Comparison of ENCODE assay signal across 8 cellular contexts in the genomic region with DNA sequence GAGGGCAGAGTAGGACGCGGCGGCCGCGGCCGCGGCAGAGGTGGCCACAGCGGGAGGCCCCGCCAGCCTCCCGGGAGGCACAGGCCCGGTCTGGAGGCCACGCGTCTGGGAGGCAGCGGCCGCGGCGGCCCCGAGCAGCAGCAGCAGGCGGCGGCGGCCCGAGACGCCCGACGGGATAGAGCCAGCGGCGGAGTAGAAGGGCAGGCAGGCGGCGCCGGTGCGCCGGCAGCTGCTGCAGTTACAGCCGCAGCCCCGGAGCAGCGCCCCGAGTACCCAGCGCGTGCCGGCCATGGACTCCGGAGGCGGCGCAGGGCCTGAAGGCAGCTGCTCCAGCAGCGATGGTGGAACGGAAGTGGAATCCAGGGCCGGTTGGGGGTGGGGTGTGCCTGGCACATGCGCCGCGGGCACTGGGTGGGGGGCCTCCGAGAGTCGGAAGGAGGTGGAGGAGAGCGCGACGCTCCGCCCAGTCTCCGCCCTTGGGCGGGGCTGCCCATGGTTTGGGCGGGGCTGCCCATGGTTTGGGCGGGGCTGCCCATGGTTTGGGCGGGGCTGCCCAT. TPM values are rescaled to one million over a fixed set of nuclear protein-coding genes. Genes with fewer than 3 reads are reported as not detected.
DNase-seq lines count a peak whose midpoint lies in the region; ATAC-seq, FAIRE-seq and TF ChIP-seq lines count a peak whose summit lies in the region.

A gene with protein sequence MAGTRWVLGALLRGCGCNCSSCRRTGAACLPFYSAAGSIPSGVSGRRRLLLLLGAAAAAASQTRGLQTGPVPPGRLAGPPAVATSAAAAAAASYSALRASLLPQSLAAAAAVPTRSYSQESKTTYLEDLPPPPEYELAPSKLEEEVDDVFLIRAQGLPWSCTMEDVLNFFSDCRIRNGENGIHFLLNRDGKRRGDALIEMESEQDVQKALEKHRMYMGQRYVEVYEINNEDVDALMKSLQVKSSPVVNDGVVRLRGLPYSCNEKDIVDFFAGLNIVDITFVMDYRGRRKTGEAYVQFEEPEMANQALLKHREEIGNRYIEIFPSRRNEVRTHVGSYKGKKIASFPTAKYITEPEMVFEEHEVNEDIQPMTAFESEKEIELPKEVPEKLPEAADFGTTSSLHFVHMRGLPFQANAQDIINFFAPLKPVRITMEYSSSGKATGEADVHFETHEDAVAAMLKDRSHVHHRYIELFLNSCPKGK (minus strand): TSS at position 354 of the 557 bp plus-strand sequence. CDS start 63 bp downstream, at position 291.

- no peak for TF ChIP-seq EP300 in H1 (IDR thresholded peaks at IDR 0.05; ENCODE audit: borderline replicate concordance in 1 of 2, low read depth in 2 of 2, low read length in 2 of 2)

- H2BK15ac ChIP-seq in H1 (ENCODE audit: low read length) (no peak within 1 kb of the TSS), mesendoderm (replicated peaks; ENCODE audit: low read depth) (no peak within 1 kb of the TSS)

- H3K4me2 ChIP-seq in H1 (ENCODE audit: insufficient read depth in 1 of 2, low read depth in 2 of 2, low read length in 2 of 2) (peak within 1 kb of the TSS; percentile 79 to 82), mesendoderm (ENCODE audit: low read length) (peak within 1 kb of the TSS; percentile 52)

- H3K56ac ChIP-seq in H1 (replicated peaks; ENCODE audit: insufficient read length, low read depth, low read length) (peak within 1 kb of the TSS; percentile 69), mesendoderm (ENCODE audit: low read length) (peak within 1 kb of the TSS; percentile 97)

- TF ChIP-seq POLR2A in H1 (IDR thresholded peaks at IDR 0.05; ENCODE audit: control extremely low read depth in 1 of 2, low read depth in 2 of 2, low read length in 2 of 2): peak; percentile 77 to 91; a peak in 2 of 3 replicates

- H3K18ac ChIP-seq in H1 (ENCODE audit: extremely low read depth, low read length) (peak within 1 kb of the TSS; percentile 95), mesendoderm (ENCODE audit: low read length) (peak within 1 kb of the TSS; percentile 61)

- H3K79me1 ChIP-seq in H1 (ENCODE audit: low read depth, low read length) (no peaks in the 10 kb centered on the region; the same call in 1 of the 2 replicates), mesendoderm (ENCODE audit: low read length) (peaks cover 6% of the 10 kb centered on the region)

- H3K27me3 ChIP-seq in H1 (replicated peaks in 1 of 4; ENCODE audit: control insufficient read depth in 3 of 4, extremely low read depth in 1 of 4, insufficient read depth in 3 of 4, low read length in 3 of 4) (no peaks in the 10 kb centered on the region), mesendoderm (ENCODE audit: insufficient read depth, low read length, poor library complexity) (no peaks in the 10 kb centered on the region)

- H2AK5ac ChIP-seq in H1 (ENCODE audit: low read depth, low read length) (no peak within 1 kb of the TSS; the same call in 1 of the 2 replicates), mesendoderm (ENCODE audit: low read length) (peak within 1 kb of the TSS; percentile 69)

- H2BK5ac ChIP-seq in H1 (ENCODE audit: low read depth, low read length) (peak within 1 kb of the TSS; percentile 84), mesendoderm (ENCODE audit: low read length) (peak within 1 kb of the TSS; percentile 95)

- peak within 1 kb of the TSS; percentile 96 for H4K8ac ChIP-seq in H1 (ENCODE audit: extremely low read depth, insufficient read depth, low read length)
- H4K8ac ChIP-seq in mesendoderm (ENCODE audit: low read depth, low read length): no peak within 1 kb of the TSS

- H3K9me3 ChIP-seq in H1 (ENCODE audit: insufficient read depth in 2 of 2, low read depth in 1 of 2, low read length in 1 of 2): no peaks in the 10 kb centered on the region

- peak within 1 kb of the TSS; percentile 90 to 97 (median 92) for H3K4me3 ChIP-seq in H1 (ENCODE audit: extremely low read depth in 1 of 4, insufficient read depth in 2 of 4, low read depth in 3 of 4, low read length in 4 of 4)
- H3K4me3 ChIP-seq in mesendoderm (ENCODE audit: low read length): peak within 1 kb of the TSS; percentile 99

- 0% methylated on average over 43 of the region's 59 CpGs; no CpG with 5 or more reads in 1 of the 2 experiments for whole genome bisulfite sequencing in H1 (ENCODE audit: extremely low coverage in 1 of 2, insufficient coverage in 1 of 2, insufficient read length in 1 of 2, insufficient replicate concordance in 2 of 2, low coverage in 1 of 2, low lambda C conversion rate in 2 of 2, missing lambda C conversion rate in 1 of 2), 2 experiments
- WGBS in mesendoderm (ENCODE audit: extremely low coverage, insufficient coverage, low lambda C conversion rate): no CpG with 5 or more reads among the region's 59 CpGs

- TF ChIP-seq RAD21 in H1 (IDR thresholded peaks at IDR 0.05 in 1 of 2, conservative IDR thresholded peaks at IDR 0.05 in 1 of 2; ENCODE audit: low read depth in 2 of 2, low read length in 2 of 2): peak; percentile 12 to 21; a peak in 2 of 4 replicates

- peak within 1 kb of the TSS; percentile 27 for H3K4ac ChIP-seq in H1 (replicated peaks; ENCODE audit: insufficient read length, low read depth, low read length)
- peak within 1 kb of the TSS; percentile 87 for H3K4ac ChIP-seq in mesendoderm (ENCODE audit: low read depth, low read length)

- H2BK20ac ChIP-seq in H1 (ENCODE audit: low read length): no peak within 1 kb of the TSS

- peak within 1 kb of the TSS; percentile 59 for H4K91ac ChIP-seq in H1 (replicated peaks; ENCODE audit: insufficient read length, low read length)

- H3K79me2 ChIP-seq in H1 (ENCODE audit: control insufficient read depth in 1 of 2, insufficient read depth in 2 of 2, low read length in 2 of 2): peaks cover 26 to 44% of the 10 kb centered on the region in 2 experiments
- H3K79me2 ChIP-seq in mesendoderm (ENCODE audit: control insufficient read depth, insufficient read depth, low read length): peaks cover 44% of the 10 kb centered on the region

- ATAC-seq in GM19463 (IDR thresholded peaks at IDR 0.05; ENCODE audit: unreplicated experiment): peak; percentile 59

- CTCF ChIA-PET in H1 (lab: Charles Lee; ENCODE audit: partially characterized antibody): no interaction called here

- POLR2A ChIA-PET in H1 (lab: Charles Lee; ENCODE audit: partially characterized antibody): interaction anchor here (1.0 to 3.3 kb wide), 11 partner anchors 11 to 171 kb away, joined by 3 to 17 read pairs (median 5); a partner anchor contains a TSS

- peak in 1 of 3 experiments; percentile 9; a peak in 1 of 4 replicates for TF ChIP-seq CTCF in H1 (IDR thresholded peaks at IDR 0.05; ENCODE audit: control extremely low read depth in 1 of 3, insufficient read depth in 1 of 3, low read depth in 1 of 3, low read length in 3 of 3)

- peak within 1 kb of the TSS; percentile 57 for H4K5ac ChIP-seq in H1 (ENCODE audit: insufficient read length, low read depth, low read length)
- no peak within 1 kb of the TSS for H4K5ac ChIP-seq in mesendoderm (ENCODE audit: low read length)

- H3K23ac ChIP-seq in H1 (ENCODE audit: insufficient read length) (no peak within 1 kb of the TSS), mesendoderm (ENCODE audit: low read length) (peak within 1 kb of the TSS; percentile 94)

- H3K4me1 ChIP-seq in H1 (replicated peaks in 1 of 4; ENCODE audit: control insufficient read depth in 3 of 4, insufficient read depth in 4 of 4, low read length in 3 of 4): peaks cover 2 to 8% (median 5%) of the 10 kb centered on the region in 4 experiments; a peak in 5 of 7 replicates
- no peaks in the 10 kb centered on the region for H3K4me1 ChIP-seq in mesendoderm (ENCODE audit: control insufficient read depth, low read depth, low read length)

- H2BK12ac ChIP-seq in H1 (ENCODE audit: low read depth, low read length): 0 out of 2 replicates have a peak within 1 kb of the TSS, but pooled peaks have one; percentile 11

- H4K20me1 ChIP-seq in H1 (replicated peaks in 1 of 2; ENCODE audit: control insufficient read depth in 1 of 2, insufficient read depth in 2 of 2, low read length in 2 of 2): peaks cover 2 to 9% of the 10 kb centered on the region in 2 experiments

- DNase-seq in COR-L47 (lab: John Stamatoyannopoulos, UW) (peak; percentile 91), HPDE6-E6E7 (ENCODE audit: extremely low spot score) (peak; percentile 86), NOMO-1 (lab: John Stamatoyannopoulos, UW; ENCODE audit: unreplicated experiment in 2 of 2) (peak; percentile 68 to 86), H1 (ENCODE audit: low read depth in 1 of 2, low spot score in 2 of 2) (peak; percentile 87 to 92), mesendoderm (peak; percentile 96)
- peak; percentile 84 to 92 for DNase-seq in activated CD8-positive, alpha-beta memory T cell treated with anti-CD3 and anti-CD28 coated beads for 4 hours (ENCODE audit: low read depth in 2 of 2)
- peak; percentile 82 for DNase-seq in stimulated activated CD8-positive, alpha-beta memory T cell treated with anti-CD3 and anti-CD28 coated beads, Interleukin-12 subunit alpha, Interleukin-12 subunit beta, amount 100 ng/mL, for 4 hours (ENCODE audit: low read depth)

- peak within 1 kb of the TSS; percentile 80 to 98 (median 90) for H3K9ac ChIP-seq in H1 (replicated peaks in 1 of 4; ENCODE audit: extremely low read depth in 1 of 4, low read depth in 3 of 4, low read length in 3 of 4)
- peak within 1 kb of the TSS; percentile 99 for H3K9ac ChIP-seq in mesendoderm (ENCODE audit: low read length)

- peaks cover 4 to 13% (median 6%) of the 10 kb centered on the region in 4 experiments; a peak in 3 of 8 replicates for H3K36me3 ChIP-seq in H1 (ENCODE audit: control insufficient read depth in 2 of 4, insufficient read depth in 4 of 4, low read length in 3 of 4)
- peaks cover 4% of the 10 kb centered on the region for H3K36me3 ChIP-seq in mesendoderm (ENCODE audit: control insufficient read depth, insufficient read depth, low read length)

- no peaks in the 10 kb centered on the region for H3K23me2 ChIP-seq in H1 (ENCODE audit: low read depth, low read length)

- no peak within 1 kb of the TSS for H3K14ac ChIP-seq in H1 (ENCODE audit: insufficient read length)

- H2BK120ac ChIP-seq in H1 (replicated peaks; ENCODE audit: low read depth, low read length): no peak within 1 kb of the TSS
- H2BK120ac ChIP-seq in mesendoderm (ENCODE audit: low read depth, low read length): peak within 1 kb of the TSS; percentile 32

- no peak within 1 kb of the TSS for H2AFZ ChIP-seq in H1 (ENCODE audit: low read length)

- no peak for FAIRE-seq in H1 (lab: Jason Lieb, UNC)

- H3K27ac ChIP-seq in H1 (ENCODE audit: low read depth, low read length) (peak within 1 kb of the TSS; percentile 94), mesendoderm (ENCODE audit: low read depth, low read length) (peak within 1 kb of the TSS; percentile 94)

RNA-seq across cellular contexts. Expression of the gene that starts here (rescaled TPM):
- total RNA-seq in H1 (2021; fragmentation: NEBNext Ultra II Directional; extraction: Animal tissue kit (Norgen Biotek cat#: 25700)): 105 and 112 TPM in 2 replicates
- 25.7 and 44.3 TPM in 2 replicates for polyA plus RNA-seq in H1 (2011; rRNA removed)
- 44.5 TPM for polyA plus RNA-seq in H1 (2011; cell fraction: cytosol; rRNA removed)
- 16.9 TPM for polyA plus RNA-seq in H1 (2011; cell fraction: nucleus; rRNA removed)
- 65.2 to 92.6 TPM (median 77.3 TPM) in 4 replicates for polyA plus RNA-seq in H1 (2012, experiment 1 of 2)
- polyA plus RNA-seq in H1 (2012, experiment 2 of 2): 15.8 TPM
- 56.8 TPM for polyA plus RNA-seq in H1 (2013, experiment 1 of 2)
- polyA plus RNA-seq in H1 (2013, experiment 2 of 2): 63.2 TPM
- polyA minus RNA-seq in H1 (2011; rRNA and poly(A)+ RNA removed): 53.6 and 56.2 TPM in 2 replicates
- polyA minus RNA-seq in H1 (2011; cell fraction: cytosol; rRNA and poly(A)+ RNA removed): 41.6 TPM
- 22.9 TPM for polyA minus RNA-seq in H1 (2011; cell fraction: nucleus; rRNA and poly(A)+ RNA removed)
- 105 TPM for polyA plus RNA-seq in mesendoderm (2013, experiment 1 of 2)
- 104 TPM for polyA plus RNA-seq in mesendoderm (2013, experiment 2 of 2)

Comparison
In these comparisons a context has a peak if more than half of its experiments do, and no peak if none do; other contexts are left out.
1. Peak in every context shown above with its lines: DNase-seq, ATAC-seq, H3K4me3 ChIP-seq and H3K27ac ChIP-seq.